Comparison of ENCODE assay signal across 34 cellular contexts in the genomic region with DNA sequence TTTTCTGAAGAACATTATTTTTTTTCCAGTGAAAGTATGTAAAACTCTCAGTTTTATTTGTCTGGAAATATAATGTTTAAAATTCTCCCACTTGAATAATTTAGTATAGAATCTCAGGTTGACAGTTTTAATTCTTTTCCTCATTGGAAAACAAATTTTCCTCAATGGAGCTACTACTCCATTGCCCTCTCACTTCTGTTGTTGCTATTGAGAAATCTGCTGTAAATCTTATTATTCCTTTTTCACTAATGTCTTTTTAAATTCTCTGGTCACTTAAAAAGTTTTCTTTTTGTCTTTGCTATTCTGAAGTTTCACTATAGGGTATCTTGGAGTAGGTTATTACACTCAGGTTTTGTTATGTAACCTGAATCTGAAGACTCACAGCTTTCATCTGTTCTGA.
DNase-seq lines count a peak whose midpoint lies in the region; ATAC-seq, FAIRE-seq and TF ChIP-seq lines count a peak whose summit lies in the region.
"Had no signal": no experiment of that assay in that cellular context is flagged by ENCODE, and none has a peak within 500 bp of the region (broad histone marks: within the 10 kb centered on the region; RNA-seq: fewer than 3 reads in every experiment).

No MANE protein-coding gene starts in this region.

- POLR2A ChIA-PET in HepG2 (lab: Yijun Ruan, JAX) (no interaction called here), WTC11 (lab: Charles Lee) (no interaction called here), GM12878 (lab: Charles Lee) (no interaction called here)

- H3K4me2 ChIP-seq in HepG2 (ENCODE audit: low read depth, low read length): no peak overlapping the region
- no peak overlapping the region for H3K4me2 ChIP-seq in GM12878 (ENCODE audit: control insufficient read depth, insufficient read depth)
- H3K4me2 ChIP-seq: A549; BLaER1; BLaER1 treated with 17β-estradiol and CSF1 and Interleukin-3, amounts not matched to agents 10 nM and 100 nM had no signal

- intact Hi-C loops in HepG2 (cut with micrococcal nuclease; ENCODE audit: unreplicated experiment) (no loop called here), right lobe of liver (cut with DNase I) (no loop called here), GM12878 (cut with micrococcal nuclease; ENCODE audit: unreplicated experiment) (no loop called here)

- H2AFZ ChIP-seq in HepG2 (ENCODE audit: low read length) (no peak overlapping the region), GM12878 (ENCODE audit: control insufficient read depth, low read depth, low read length) (no peak overlapping the region)

- H3K36me3 Mint-ChIP-seq in WTC11: peaks cover 36% of the 10 kb centered on the region
- peaks cover 0 to 2% of the 10 kb centered on the region in 2 donors for H3K36me3 Mint-ChIP-seq in activated T-cell treated with anti-CD3 and anti-CD28 coated beads, Interleukin-2, amount 50 U/mL, for 72 hours (ENCODE audit: insufficient read depth in 2 of 2)

- ATAC-seq in HepG2 (no peak), right lobe of liver (no peak), WTC11 (no peak), GM12878 (no peak)
- no peak for ATAC-seq in activated T-cell treated with anti-CD3 and anti-CD28 coated beads, Interleukin-2, amount 50 U/mL, for 72 hours (replicated peaks in 1 of 2)
- ATAC-seq: A549; CD8-positive, alpha-beta T cell had no signal

- H3K79me2 ChIP-seq in HepG2 (ENCODE audit: insufficient read depth, low read length) (no peaks in the 10 kb centered on the region), GM12878 (ENCODE audit: control insufficient read depth, insufficient read depth, low read length) (no peaks in the 10 kb centered on the region)

- H3K36me3 ChIP-seq in HepG2 (replicated peaks in 1 of 2; ENCODE audit: control insufficient read depth in 1 of 2, insufficient read depth in 2 of 2, low read length in 2 of 2) (peaks cover 0 to 4% of the 10 kb centered on the region in 2 experiments; a peak in 3 of 5 replicates), right lobe of liver (no peaks in the 10 kb centered on the region), GM12878 (ENCODE audit: control insufficient read depth in 2 of 2, insufficient read depth in 2 of 2, low read length in 1 of 2) (no peaks in the 10 kb centered on the region)
- H3K36me3 ChIP-seq: BE2C, BLaER1 had no signal

- RAD21 ChIA-PET in GM12878 (lab: Charles Lee; ENCODE audit: unreplicated experiment): no interaction called here

- no peaks in the 10 kb centered on the region for H3K27me3 Mint-ChIP-seq in WTC11 (ENCODE audit: low read depth)
- no peaks in the 10 kb centered on the region for H3K27me3 Mint-ChIP-seq in activated T-cell treated with anti-CD3 and anti-CD28 coated beads, Interleukin-2, amount 50 U/mL, for 72 hours (ENCODE audit: low read depth)
- H3K27me3 Mint-ChIP-seq: B cell; CD4-positive, alpha-beta memory T cell; CD4-positive, alpha-beta T cell; CD4-positive, CD25-positive, alpha-beta regulatory T cell; CD8-positive, alpha-beta memory T cell had no signal

- H3K4me1 Mint-ChIP-seq in WTC11: peaks cover 4% of the 10 kb centered on the region
- H3K4me1 Mint-ChIP-seq in activated T-cell treated with anti-CD3 and anti-CD28 coated beads, Interleukin-2, amount 50 U/mL, for 72 hours (ENCODE audit: low read depth): no peaks in the 10 kb centered on the region
- H3K4me1 Mint-ChIP-seq: B cell; CD14-positive monocyte; CD4-positive, alpha-beta memory T cell; CD8-positive, alpha-beta memory T cell had no signal

- in situ Hi-C loops in HepG2 (cut with HindIII; ENCODE audit: extremely low pct_ligation_motif_present, low pct_unique_long_range_greater_than_20kb): no loop called here
- in situ Hi-C loops in GM12878 (cut with MboI): no loop called here
- in situ Hi-C loops in GM13976 (cut with MboI; ENCODE audit: low sequenced_read_pairs, unreplicated experiment): no loop called here

- H3K4me3 Mint-ChIP-seq in WTC11: no peak overlapping the region
- no peak overlapping the region for H3K4me3 Mint-ChIP-seq in activated T-cell treated with anti-CD3 and anti-CD28 coated beads, Interleukin-2, amount 50 U/mL, for 72 hours
- H3K4me3 Mint-ChIP-seq: B cell; CD14-positive monocyte; CD4-positive, alpha-beta memory T cell; CD4-positive, alpha-beta T cell; CD4-positive, CD25-positive, alpha-beta regulatory T cell; CD8-positive, alpha-beta memory T cell; CD8-positive, alpha-beta T cell had no signal

- no peak for FAIRE-seq in HepG2 (lab: Jason Lieb, UNC)
- FAIRE-seq in GM12878 (lab: Jason Lieb, UNC): no peak
- FAIRE-seq: A549, D721Med had no signal

- no peak overlapping the region for H3K27ac Mint-ChIP-seq in WTC11
- H3K27ac Mint-ChIP-seq in activated T-cell treated with anti-CD3 and anti-CD28 coated beads, Interleukin-2, amount 50 U/mL, for 72 hours: no peak overlapping the region
- H3K27ac Mint-ChIP-seq: B cell; CD14-positive monocyte; CD4-positive, alpha-beta memory T cell; CD4-positive, alpha-beta T cell; CD4-positive, CD25-positive, alpha-beta regulatory T cell; CD8-positive, alpha-beta memory T cell; CD8-positive, alpha-beta T cell had no signal

- TF ChIP-seq RAD21 in HepG2 (CRISPR knock-in tag; IDR thresholded peaks at IDR 0.05): no peak
- TF ChIP-seq RAD21 in GM12878 (IDR thresholded peaks at IDR 0.05; ENCODE audit: insufficient read depth, low read depth, low read length): no peak

- no peak for TF ChIP-seq EP300 in HepG2 (IDR thresholded peaks at IDR 0.05; ENCODE audit: low read depth in 2 of 2, low read length in 2 of 2)
- TF ChIP-seq EP300 in HepG2 (CRISPR knock-in tag; IDR thresholded peaks at IDR 0.05; ENCODE audit: borderline replicate concordance): no peak
- no peak for TF ChIP-seq EP300 in GM12878 (IDR thresholded peaks at IDR 0.05; ENCODE audit: borderline replicate concordance in 1 of 2, control insufficient read depth in 1 of 2, low read depth in 2 of 2, low read length in 2 of 2)

- H3K27me3 ChIP-seq in HepG2 (ENCODE audit: control insufficient read depth in 1 of 2, insufficient read depth in 2 of 2, low read length in 2 of 2): no peaks in the 10 kb centered on the region
- no peaks in the 10 kb centered on the region for H3K27me3 ChIP-seq in right lobe of liver
- no peaks in the 10 kb centered on the region for H3K27me3 ChIP-seq in GM12878 (replicated peaks in 1 of 2; ENCODE audit: control insufficient read depth in 2 of 2, insufficient read depth in 2 of 2, low read length in 1 of 2)
- H3K27me3 ChIP-seq: BE2C; BLaER1; BLaER1 treated with 17β-estradiol and CSF1 and Interleukin-3, amounts not matched to agents 10 nM and 100 nM had no signal

- TF ChIP-seq POLR2A in HepG2 (IDR thresholded peaks at IDR 0.05; ENCODE audit: insufficient read depth in 1 of 2, low read depth in 2 of 2, low read length in 2 of 2) (no peak), right lobe of liver (IDR thresholded peaks at IDR 0.05) (no peak), GM12878 (IDR thresholded peaks at IDR 0.05; ENCODE audit: low read depth, low read length) (no peak)

- H3K9ac ChIP-seq in HepG2 (ENCODE audit: insufficient read depth, low read depth, low read length): no peak overlapping the region
- H3K9ac ChIP-seq in GM12878 (ENCODE audit: control insufficient read depth, insufficient read depth, low read length): no peak overlapping the region
- H3K9ac ChIP-seq: BLaER1; BLaER1 treated with 17β-estradiol and CSF1 and Interleukin-3, amounts not matched to agents 10 nM and 100 nM had no signal

- no peaks in the 10 kb centered on the region for H3K4me1 ChIP-seq in HepG2 (ENCODE audit: insufficient read depth, low read length)
- no peaks in the 10 kb centered on the region for H3K4me1 ChIP-seq in right lobe of liver
- H3K4me1 ChIP-seq in GM12878 (ENCODE audit: control insufficient read depth, insufficient read depth, low read length): no peaks in the 10 kb centered on the region
- H3K4me1 ChIP-seq: A549; BE2C; BLaER1; BLaER1 treated with 17β-estradiol and CSF1 and Interleukin-3, amounts not matched to agents 10 nM and 100 nM; Caco-2 had no signal

- no peaks in the 10 kb centered on the region for H4K20me1 ChIP-seq in HepG2 (ENCODE audit: insufficient read depth, low read length)
- H4K20me1 ChIP-seq in GM12878 (ENCODE audit: control insufficient read depth, insufficient read depth): no peaks in the 10 kb centered on the region
- H4K20me1 ChIP-seq: BLaER1; BLaER1 treated with 17β-estradiol and CSF1 and Interleukin-3, amounts not matched to agents 10 nM and 100 nM had no signal

- DNase-seq in HepG2 (ENCODE audit: low spot score) (no peak), right lobe of liver (no peak), WTC11 (ENCODE audit: low spot score) (no peak), GM12878 (ENCODE audit: low read depth, low spot score) (no peak), GM13976 (ENCODE audit: low spot score) (no peak)
- no peak for DNase-seq in activated T-cell treated with anti-CD3 and anti-CD28 coated beads, Interleukin-2, amount 50 U/mL, for 72 hours
- DNase-seq: 8988T; ACHN; AML-193; BE2C; C1 segment of cervical spinal cord; Caco-2; Calu3; CD4-positive, alpha-beta memory T cell; CD4-positive, alpha-beta T cell; CD4-positive, CD25-positive, alpha-beta regulatory T cell; CD8-positive, alpha-beta memory T cell; CD8-positive, alpha-beta T cell; COR-L47; DMS 273 treated with DMSO at 0.1 percent for 48 hours; DMS153; DMS53; DMS79; DMS79 treated with DMSO at 0.1 percent for 48 hours; DND-41; EL had no signal

- CTCF ChIA-PET in HepG2 (lab: Yijun Ruan, JAX; ENCODE audit: low intra/inter-chr PET ratio, low total read pairs): no interaction called here
- CTCF ChIA-PET in WTC11 (lab: Charles Lee): interaction anchor here (1.1 kb wide), 1 partner anchor 12 kb away, joined by 5 read pairs; no protein-coding TSS in a partner anchor
- CTCF ChIA-PET in GM12878 (lab: Yijun Ruan, JAX): interaction anchor here (1.2 to 1.4 kb wide), 3 partner anchors 10 to 12 kb away, joined by 3 to 5 read pairs (median 4); no protein-coding TSS in a partner anchor

- SMC1A ChIA-PET in GM12878 (lab: Charles Lee; ENCODE audit: uncharacterized antibody, unreplicated experiment): interaction anchor here (0.5 to 0.9 kb wide), 2 partner anchors 13 to 32 kb away, joined by 3 read pairs; no protein-coding TSS in a partner anchor

- H3K4me3 ChIP-seq in HepG2 (replicated peaks in 1 of 3; ENCODE audit: insufficient read depth in 1 of 3, low read depth in 2 of 3, low read length in 3 of 3): no peak overlapping the region
- H3K4me3 ChIP-seq in right lobe of liver: no peak overlapping the region
- H3K4me3 ChIP-seq in GM12878: no peak overlapping the region
- H3K4me3 ChIP-seq: A549; BLaER1; BLaER1 treated with 17β-estradiol and CSF1 and Interleukin-3, amounts not matched to agents 10 nM and 100 nM had no signal

- H3K9me3 ChIP-seq in HepG2 (ENCODE audit: low read length) (peaks cover 17% of the 10 kb centered on the region), right lobe of liver (peaks cover 0 to 7% (median 0%) of the 10 kb centered on the region in 4 donors), GM12878 (replicated peaks; ENCODE audit: control insufficient read depth, insufficient read depth, low read length) (no peaks in the 10 kb centered on the region; the same call in 2 of the 3 replicates)
- H3K9me3 ChIP-seq: BE2C had no signal

- H3K27ac ChIP-seq in HepG2 (ENCODE audit: extremely low read length, insufficient read depth, low read length) (no peak overlapping the region), right lobe of liver (no peak overlapping the region), GM12878 (ENCODE audit: control insufficient read depth, insufficient read depth) (no peak overlapping the region)
- H3K27ac ChIP-seq: 22Rv1; A549; BLaER1; BLaER1 treated with 17β-estradiol and CSF1 and Interleukin-3, amounts not matched to agents 10 nM and 100 nM; C4-2B had no signal

- H3K9me3 Mint-ChIP-seq in WTC11: peaks cover 38% of the 10 kb centered on the region
- peaks cover 0 to 5% of the 10 kb centered on the region in 2 donors for H3K9me3 Mint-ChIP-seq in activated T-cell treated with anti-CD3 and anti-CD28 coated beads, Interleukin-2, amount 50 U/mL, for 72 hours

- BruUV-seq in HepG2 (replicated peaks; lab: Mats Ljungman, UMichigan) (no TSS peak), GM12878 (replicated peaks; lab: Mats Ljungman, UMichigan) (no TSS peak)

- no peak for TF ChIP-seq CTCF in HepG2 (CRISPR knock-in tag; IDR thresholded peaks at IDR 0.05)
- TF ChIP-seq CTCF in right lobe of liver (IDR thresholded peaks at IDR 0.05): no peak
- TF ChIP-seq CTCF in WTC11 (IDR thresholded peaks at IDR 0.05): no peak
- TF ChIP-seq CTCF in GM12878 (IDR thresholded peaks at IDR 0.05 in 2 of 3, conservative IDR thresholded peaks at IDR 0.05 in 1 of 3; ENCODE audit: control insufficient read depth in 2 of 3, extremely low read depth in 1 of 3, insufficient read depth in 1 of 3, low read depth in 3 of 3, low read length in 3 of 3): no peak
- no peak for TF ChIP-seq CTCF in GM13976 (IDR thresholded peaks at IDR 0.05; ENCODE audit: borderline replicate concordance, control extremely low read depth, extremely low read depth, insufficient read depth, missing control alignments)

Comparison
In these comparisons a context has a peak if more than half of its experiments do, and no peak if none do; other contexts are left out.
1. Of the 75 proteins assayed by ChIP-seq in both HepG2 and GM12878: peak only in HepG2: none; only in GM12878: CBX5; in both: none; in neither: 74.